22 cellular contexts compared by ENCODE assay signal in the genomic region with DNA sequence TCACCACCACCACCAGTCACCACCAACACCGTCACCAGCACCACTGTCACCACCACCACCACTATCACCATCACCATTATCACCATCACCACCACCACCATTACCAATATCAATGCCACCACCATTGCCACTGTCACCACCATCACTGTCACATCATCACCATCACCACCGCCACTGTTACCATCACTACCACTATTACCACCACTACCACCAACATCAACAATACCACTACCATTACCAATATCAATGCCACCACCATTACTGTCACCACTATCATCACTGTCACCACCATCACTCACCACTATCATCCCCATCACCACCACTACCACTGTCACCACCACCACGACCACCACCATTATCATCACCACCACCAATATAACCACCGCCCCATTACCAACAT. TPM values are rescaled to one million over a fixed set of nuclear protein-coding genes. Genes with fewer than 3 reads are reported as not detected.
A peak's percentile ranks its signal among the peaks of the same experiment; 100 is the strongest.
DNase-seq lines count a peak whose midpoint lies in the region; ATAC-seq, FAIRE-seq and TF ChIP-seq lines count a peak whose summit lies in the region.
"Had no signal": no experiment of that assay in that cellular context is flagged by ENCODE, and none has a peak within 500 bp of the region (broad histone marks: within the 10 kb centered on the region; RNA-seq: fewer than 3 reads in every experiment).

No MANE protein-coding gene starts in this region.

- H2BK12ac ChIP-seq in trophoblast cell (ENCODE audit: low read length), result peak overlapping the region; percentile 19

- no peaks in the 10 kb centered on the region for H3K9me3 ChIP-seq in HepG2 (ENCODE audit: low read length)
- no peaks in the 10 kb centered on the region for H3K9me3 ChIP-seq in right lobe of liver
- no peaks in the 10 kb centered on the region for H3K9me3 ChIP-seq in K562 (replicated peaks; ENCODE audit: control insufficient read depth, insufficient read depth, low read depth, low read length)
- no peaks in the 10 kb centered on the region for H3K9me3 ChIP-seq in trophoblast cell (ENCODE audit: insufficient read depth, low read depth, low read length)

- in situ Hi-C loops in HepG2 (cut with HindIII; ENCODE audit: extremely low pct_ligation_motif_present, low pct_unique_long_range_greater_than_20kb) (loop anchor here (5.0 kb wide), 1 partner anchor 137 kb away; no protein-coding TSS in a partner anchor), K562 (cut with MboI) (no loop called here)

- TF ChIP-seq CTCF in HepG2 (CRISPR knock-in tag; IDR thresholded peaks at IDR 0.05) (no peak), right lobe of liver (IDR thresholded peaks at IDR 0.05) (no peak), K562 (IDR thresholded peaks at IDR 0.05 in 2 of 3, conservative IDR thresholded peaks at IDR 0.05 in 1 of 3; ENCODE audit: insufficient read depth in 2 of 3, low read depth in 1 of 3, low read length in 3 of 3) (no peak)

- BruUV-seq in HepG2 (replicated peaks; lab: Mats Ljungman, UMichigan) (no TSS peak), K562 (replicated peaks; lab: Mats Ljungman, UMichigan) (no TSS peak)

- no peak overlapping the region for H3K9ac ChIP-seq in HepG2 (ENCODE audit: insufficient read depth, low read depth, low read length)
- H3K9ac ChIP-seq in K562 (ENCODE audit: insufficient read depth in 1 of 2, low read depth in 2 of 2, low read length in 2 of 2), result no peak overlapping the region
- H3K9ac ChIP-seq in trophoblast cell (ENCODE audit: low read length), result no peak overlapping the region

- H3K79me1 ChIP-seq in trophoblast cell (ENCODE audit: low read length), result peaks cover 3% of the 10 kb centered on the region

- H4K12ac ChIP-seq in trophoblast cell (ENCODE audit: low read depth, low read length), result no peak overlapping the region

- H3K79me2 ChIP-seq in HepG2 (ENCODE audit: insufficient read depth, low read length) (no peaks in the 10 kb centered on the region), K562 (ENCODE audit: control insufficient read depth, insufficient read depth, low read length) (no peaks in the 10 kb centered on the region), trophoblast cell (ENCODE audit: control insufficient read depth, insufficient read depth, low read length, poor library complexity) (no peaks in the 10 kb centered on the region)

- H3K27ac ChIP-seq in HepG2 (ENCODE audit: extremely low read length, insufficient read depth, low read length) (no peak overlapping the region), right lobe of liver (no peak overlapping the region), K562 (ENCODE audit: extremely low read depth, low read depth, low read length) (no peak overlapping the region), trophoblast cell (ENCODE audit: low read depth, low read length) (no peak overlapping the region)

- H3K27me3 ChIP-seq in HepG2 (ENCODE audit: control insufficient read depth in 1 of 2, insufficient read depth in 2 of 2, low read length in 2 of 2) (peaks cover 0 to 18% of the 10 kb centered on the region in 2 experiments; a peak in 3 of 5 replicates), right lobe of liver (no peaks in the 10 kb centered on the region), K562 (ENCODE audit: control insufficient read depth in 2 of 2, insufficient read depth in 2 of 2, low read length in 2 of 2) (peaks cover 56 to 87% of the 10 kb centered on the region in 2 experiments; a peak in 4 of 5 replicates), trophoblast cell (ENCODE audit: insufficient read depth, low read length) (no peaks in the 10 kb centered on the region)

- ATAC-seq in HepG2, result no peak
- ATAC-seq in right lobe of liver, result no peak
- no peak for ATAC-seq in K562
- ATAC-seq: GM23338, Panc1 had no signal

- H3K36me3 ChIP-seq in HepG2 (replicated peaks in 1 of 2; ENCODE audit: control insufficient read depth in 1 of 2, insufficient read depth in 2 of 2, low read length in 2 of 2), result no peaks in the 10 kb centered on the region
- H3K36me3 ChIP-seq in right lobe of liver, result no peaks in the 10 kb centered on the region
- no peaks in the 10 kb centered on the region for H3K36me3 ChIP-seq in K562 (ENCODE audit: control insufficient read depth, insufficient read depth, low read length)
- no peaks in the 10 kb centered on the region for H3K36me3 ChIP-seq in trophoblast cell (ENCODE audit: control insufficient read depth in 1 of 2, insufficient read depth in 2 of 2, low read length in 2 of 2)

- TF ChIP-seq EP300 in HepG2 (IDR thresholded peaks at IDR 0.05; ENCODE audit: low read depth in 2 of 2, low read length in 2 of 2) (no peak), HepG2 (CRISPR knock-in tag; IDR thresholded peaks at IDR 0.05; ENCODE audit: borderline replicate concordance) (no peak), K562 (IDR thresholded peaks at IDR 0.05; ENCODE audit: low read length) (no peak)

- H3K4me3 ChIP-seq in HepG2 (replicated peaks in 1 of 3; ENCODE audit: insufficient read depth in 1 of 3, low read depth in 2 of 3, low read length in 3 of 3), result no peak overlapping the region
- no peak overlapping the region for H3K4me3 ChIP-seq in right lobe of liver
- no peak overlapping the region for H3K4me3 ChIP-seq in K562
- peak overlapping the region; percentile 47 for H3K4me3 ChIP-seq in trophoblast cell (ENCODE audit: low read depth, low read length)
- H3K4me3 ChIP-seq: GM23338 had no signal

- H3K9me1 ChIP-seq in K562 (ENCODE audit: control insufficient read depth, insufficient read depth, low read length), result no peaks in the 10 kb centered on the region

- H2AFZ ChIP-seq in HepG2 (ENCODE audit: low read length) (no peak overlapping the region), K562 (ENCODE audit: low read depth, low read length) (no peak overlapping the region), trophoblast cell (ENCODE audit: insufficient read depth, low read length, poor library complexity) (no peak overlapping the region)
- H2AFZ ChIP-seq: GM23338 had no signal

- H4K20me1 ChIP-seq in HepG2 (ENCODE audit: insufficient read depth, low read length), result no peaks in the 10 kb centered on the region
- H4K20me1 ChIP-seq in K562 (replicated peaks; ENCODE audit: control insufficient read depth, insufficient read depth, low read length), result no peaks in the 10 kb centered on the region; the same call in none of the 2 replicates

- intact Hi-C loops in HepG2 (cut with micrococcal nuclease; ENCODE audit: unreplicated experiment), result loop anchor here (10.0 kb wide), 1 partner anchor 360 kb away; the partner anchor contains the start of gene MRPS33
- intact Hi-C loops in right lobe of liver (cut with DNase I), result loop anchor here in 1 of 2 donors (5.0 kb wide), 1 partner anchor 137 kb away; no protein-coding TSS in a partner anchor
- intact Hi-C loops in K562 (cut with micrococcal nuclease), result loop anchor here (5.0 to 10.0 kb wide), 3 partner anchors 332 to 647 kb away; partner anchors contain the start of gene KDM7A

- H4K8ac ChIP-seq in trophoblast cell (ENCODE audit: low read depth, low read length), result no peak overlapping the region

- WGBS in HepG2 (ENCODE audit: low lambda C conversion rate), result 62% methylated on average over 4 of the region's 4 CpGs
- 90% methylated on average over 4 of the region's 4 CpGs for WGBS in right lobe of liver (ENCODE audit: insufficient coverage, low coverage, low lambda C conversion rate, missing lambda C conversion rate)
- 4% methylated on average over 4 of the region's 4 CpGs for WGBS in K562 (ENCODE audit: insufficient coverage, low coverage, missing lambda C conversion rate)
- WGBS in trophoblast cell (ENCODE audit: extremely low coverage, insufficient coverage, insufficient read length), result no CpG with 5 or more reads among the region's 4 CpGs

- H4K91ac ChIP-seq in trophoblast cell (ENCODE audit: low read depth, low read length), result no peak overlapping the region

- H2BK5ac ChIP-seq in trophoblast cell (ENCODE audit: low read depth, low read length, poor library complexity), result no peak overlapping the region

- H3K23ac ChIP-seq in trophoblast cell (ENCODE audit: low read length), result no peak overlapping the region

- TF ChIP-seq POLR2A in HepG2 (IDR thresholded peaks at IDR 0.05; ENCODE audit: insufficient read depth in 1 of 2, low read depth in 2 of 2, low read length in 2 of 2), result no peak
- no peak for TF ChIP-seq POLR2A in right lobe of liver (IDR thresholded peaks at IDR 0.05)
- no peak for TF ChIP-seq POLR2A in K562 (conservative IDR thresholded peaks at IDR 0.05)

- CTCF ChIA-PET in HepG2 (lab: Yijun Ruan, JAX; ENCODE audit: low intra/inter-chr PET ratio, low total read pairs) (interaction anchor here (4.7 kb wide), 1 partner anchor 136 kb away, joined by 83 read pairs; no protein-coding TSS in a partner anchor), K562 (lab: Yijun Ruan, JAX; ENCODE audit: low intra/inter-chr PET ratio) (interaction anchor here (3.3 kb wide), 1 partner anchor 178 kb away, joined by 31 read pairs; no protein-coding TSS in a partner anchor)

- no peak for FAIRE-seq in HepG2 (lab: Jason Lieb, UNC)
- FAIRE-seq in K562 (lab: Jason Lieb, UNC), result no peak
- FAIRE-seq: GM18507 had no signal

- H3K4me2 ChIP-seq in HepG2 (ENCODE audit: low read depth, low read length) (no peak overlapping the region), K562 (ENCODE audit: insufficient read depth, low read length) (no peak overlapping the region), trophoblast cell (ENCODE audit: low read length) (no peak overlapping the region)
- H3K4me2 ChIP-seq: GM23338 had no signal

- DNase-seq in HepG2 (ENCODE audit: low spot score) (no peak), right lobe of liver (no peak), K562 (ENCODE audit: extremely low read depth in 1 of 4, low spot score in 3 of 4) (no peak), trophoblast cell (no peak), GM03348 (ENCODE audit: low spot score) (no peak), NCI-H524 (lab: John Stamatoyannopoulos, UW) (no peak), NCI-H1105 treated with DMSO at 0.1 percent for 48 hours (lab: John Stamatoyannopoulos, UW) (no peak)
- DNase-seq: ACHN; C1 segment of cervical spinal cord; Calu3; CD8-positive, alpha-beta memory T cell; DMS153; HCEC 1CT; NCI-H1105; NCI-H2081; NCI-H2171; NCI-H345; NCI-H524 treated with DMSO at 0.1 percent for 48 hours; NCI-H82 had no signal

- H3K4ac ChIP-seq in trophoblast cell (ENCODE audit: low read depth, low read length), result no peak overlapping the region

- TF ChIP-seq RAD21 in HepG2 (CRISPR knock-in tag; IDR thresholded peaks at IDR 0.05) (no peak), K562 (CRISPR knock-in tag; conservative IDR thresholded peaks at IDR 0.05 in 1 of 2, IDR thresholded peaks at IDR 0.05 in 1 of 2) (no peak)

- no peak overlapping the region for H3K18ac ChIP-seq in trophoblast cell (ENCODE audit: low read length)

- H3K4me1 ChIP-seq in HepG2 (ENCODE audit: insufficient read depth, low read length), result peaks cover 26% of the 10 kb centered on the region
- H3K4me1 ChIP-seq in right lobe of liver, result peaks cover 0 to 18% (median 1%) of the 10 kb centered on the region in 4 donors
- no peaks in the 10 kb centered on the region; a peak in 2 of 5 replicates for H3K4me1 ChIP-seq in K562 (replicated peaks in 1 of 2; ENCODE audit: control insufficient read depth in 2 of 2, insufficient read depth in 2 of 2, low read length in 2 of 2)
- H3K4me1 ChIP-seq in trophoblast cell (ENCODE audit: control insufficient read depth in 1 of 2, insufficient read depth in 2 of 2, low read length in 2 of 2), result peaks cover 9 to 13% of the 10 kb centered on the region in 2 experiments

- POLR2A ChIA-PET in HepG2 (lab: Yijun Ruan, JAX), result no interaction called here
- POLR2A ChIA-PET in K562 (lab: Yijun Ruan, JAX), result no interaction called here

- H3K14ac ChIP-seq in trophoblast cell (ENCODE audit: low read length), result no peak overlapping the region

- no peak overlapping the region for H2BK120ac ChIP-seq in trophoblast cell (ENCODE audit: insufficient read depth, low read length, poor library complexity)

- peak overlapping the region; percentile 5 for H2AK5ac ChIP-seq in trophoblast cell (ENCODE audit: low read length)

RNA-seq across cellular contexts. Expression of gene DENND2A, which starts 14.0 kb away (rescaled TPM):
- total RNA-seq in HepG2 (2016; rRNA removed; fragmentation: Illumina TruSeq; extraction: Trizol), result not detected in 2 replicates
- total RNA-seq in HepG2 (2016; cell fraction: cytosol; rRNA removed; fragmentation: Illumina TruSeq; extraction: Trizol; ENCODE audit: low read depth), result 0.09 and 0.10 TPM in 2 replicates
- total RNA-seq in HepG2 (2016; cell fraction: insoluble cytoplasmic fraction; rRNA removed; fragmentation: Illumina TruSeq; extraction: Trizol), result not detected in 2 replicates
- not detected in 2 replicates for total RNA-seq in HepG2 (2016; cell fraction: membrane; rRNA removed; fragmentation: Illumina TruSeq; extraction: Trizol)
- total RNA-seq in HepG2 (2016; cell fraction: nucleus; rRNA removed; fragmentation: Illumina TruSeq; extraction: Trizol), result not detected in 2 replicates
- 0.12 TPM in 1 of 2 replicates, not detected in the other for polyA plus RNA-seq in HepG2 (2011; rRNA removed)
- 0.05 TPM in 1 of 2 replicates, not detected in the other for polyA plus RNA-seq in HepG2 (2011; cell fraction: cytosol; rRNA removed)
- not detected in 2 replicates for polyA plus RNA-seq in HepG2 (2011; cell fraction: nucleus; rRNA removed)
- polyA plus RNA-seq in HepG2 (2012), result 0.04 and 0.13 TPM in 2 replicates
- polyA plus RNA-seq in HepG2 (2016; cell fraction: cytosol; fragmentation: Illumina TruSeq; extraction: Trizol; ENCODE audit: low read depth), result 0.02 TPM in 1 of 2 replicates, not detected in the other
- polyA plus RNA-seq in HepG2 (2016; cell fraction: insoluble cytoplasmic fraction; fragmentation: Illumina TruSeq; extraction: Trizol; ENCODE audit: low read depth), result not detected in 2 replicates
- polyA plus RNA-seq in HepG2 (2016; cell fraction: membrane; fragmentation: Illumina TruSeq; extraction: Trizol; ENCODE audit: low read depth), result not detected in 2 replicates
- polyA plus RNA-seq in HepG2 (2016; cell fraction: nucleus; fragmentation: Illumina TruSeq; extraction: Trizol; ENCODE audit: insufficient read depth, low read depth), result not detected in 2 replicates
- not detected in 2 replicates for polyA minus RNA-seq in HepG2 (2011; rRNA and poly(A)+ RNA removed; ENCODE audit: low replicate concordance)
- polyA minus RNA-seq in HepG2 (2011; cell fraction: cytosol; rRNA and poly(A)+ RNA removed), result not detected in 2 replicates
- polyA minus RNA-seq in HepG2 (2011; cell fraction: nucleus; rRNA and poly(A)+ RNA removed), result not detected in 2 replicates
- total RNA-seq in right lobe of liver, result 1 to 10 TPM; 1.4 to 3.6 (median 2.4) TPM
- not detected in 2 replicates for total RNA-seq in K562 (2011; cell fraction: chromatin; rRNA removed; ENCODE audit: low replicate concordance)
- not detected in 2 replicates for total RNA-seq in K562 (2011; cell fraction: nucleolus; rRNA removed)
- total RNA-seq in K562 (2011; cell fraction: nucleoplasm; rRNA removed), result not detected in 2 replicates
- not detected in 2 replicates for total RNA-seq in K562 (2014; rRNA removed)
- total RNA-seq in K562 (2014; rRNA removed; fragmentation: Illumina TruSeq; extraction: Trizol), result not detected in 2 replicates
- not detected in 2 replicates for total RNA-seq in K562 (2015; rRNA removed; fragmentation: Illumina TruSeq; extraction: Trizol)
- total RNA-seq in K562 (2021), result 0.16 TPM in 1 of 2 replicates, not detected in the other
- polyA plus RNA-seq in K562 (2011; rRNA removed), result not detected in 2 replicates
- not detected in 2 replicates for polyA plus RNA-seq in K562 (2011; cell fraction: cytosol; rRNA removed)
- 0.18 TPM in 1 of 2 replicates, not detected in the other for polyA plus RNA-seq in K562 (2011; cell fraction: nucleus; rRNA removed)
- polyA plus RNA-seq in K562 (2012), result not detected in 2 replicates
- polyA plus RNA-seq in K562 (2014; fragmentation: Illumina TruSeq; extraction: Trizol), result not detected in 2 replicates
- polyA plus RNA-seq in K562 (2014; fragmentation: Nextera tagmentation; extraction: Ambion mirVana), result not detected
- not detected in 2 replicates for polyA plus RNA-seq in K562 (2014; rRNA removed)
- polyA minus RNA-seq in K562 (2011; rRNA and poly(A)+ RNA removed), result not detected in 2 replicates
- polyA minus RNA-seq in K562 (2011; cell fraction: cytosol; rRNA and poly(A)+ RNA removed), result not detected in 2 replicates
- polyA minus RNA-seq in K562 (2011; cell fraction: nucleus; rRNA and poly(A)+ RNA removed), result not detected in 2 replicates
- polyA plus RNA-seq in trophoblast cell (2013), result 16.2 and 17.5 TPM in 2 replicates
- total RNA-seq: Calu3; CD8-positive, alpha-beta memory T cell had no signal
- polyA plus RNA-seq: CD8-positive, alpha-beta memory T cell had no signal

RNA-seq across cellular contexts. Expression of gene ADCK2, which starts 18.1 kb away (rescaled TPM):
- total RNA-seq in HepG2 (2016; rRNA removed; fragmentation: Illumina TruSeq; extraction: Trizol) (13.0 and 18.8 TPM in 2 replicates), right lobe of liver (10 to 100 TPM in 3 of 6 experiments, 1 to 10 TPM in 3; 7.8 to 13.9 (median 10.2) TPM), K562 (2014; rRNA removed) (10.6 and 12.9 TPM in 2 replicates), K562 (2014; rRNA removed; fragmentation: Illumina TruSeq; extraction: Trizol) (9.1 and 10.3 TPM in 2 replicates), K562 (2015; rRNA removed; fragmentation: Illumina TruSeq; extraction: Trizol) (13.3 and 13.8 TPM in 2 replicates), K562 (2021) (13.8 and 14.3 TPM in 2 replicates)
- total RNA-seq in HepG2 (2016; cell fraction: cytosol; rRNA removed; fragmentation: Illumina TruSeq; extraction: Trizol; ENCODE audit: low read depth), result 11.3 and 12.9 TPM in 2 replicates
- total RNA-seq in HepG2 (2016; cell fraction: insoluble cytoplasmic fraction; rRNA removed; fragmentation: Illumina TruSeq; extraction: Trizol), result 12.9 and 17.0 TPM in 2 replicates
- 21.8 and 27.4 TPM in 2 replicates for total RNA-seq in HepG2 (2016; cell fraction: membrane; rRNA removed; fragmentation: Illumina TruSeq; extraction: Trizol)
- 9.9 and 12.3 TPM in 2 replicates for total RNA-seq in HepG2 (2016; cell fraction: nucleus; rRNA removed; fragmentation: Illumina TruSeq; extraction: Trizol)
- polyA plus RNA-seq in HepG2 (2011; rRNA removed) (8.6 and 11.0 TPM in 2 replicates), K562 (2011; rRNA removed) (12.0 and 12.8 TPM in 2 replicates), K562 (2014; fragmentation: Illumina TruSeq; extraction: Trizol) (7.7 and 9.4 TPM in 2 replicates), K562 (2014; fragmentation: Nextera tagmentation; extraction: Ambion mirVana) (1 to 10 TPM in 1 of 2 experiments, under 1 TPM in 1; 0.08 to 1.1 TPM), K562 (2014; rRNA removed) (9.7 and 10.1 TPM in 2 replicates)
- 9.4 and 11.4 TPM in 2 replicates for polyA plus RNA-seq in HepG2 (2011; cell fraction: cytosol; rRNA removed)
- polyA plus RNA-seq in HepG2 (2011; cell fraction: nucleus; rRNA removed), result 6.0 and 7.4 TPM in 2 replicates
- polyA plus RNA-seq in HepG2 (2012), result 9.1 and 12.8 TPM in 2 replicates
- polyA plus RNA-seq in HepG2 (2016; cell fraction: cytosol; fragmentation: Illumina TruSeq; extraction: Trizol; ENCODE audit: low read depth), result 8.4 and 11.6 TPM in 2 replicates
- polyA plus RNA-seq in HepG2 (2016; cell fraction: insoluble cytoplasmic fraction; fragmentation: Illumina TruSeq; extraction: Trizol; ENCODE audit: low read depth), result 12.7 and 13.0 TPM in 2 replicates
- 14.0 and 16.5 TPM in 2 replicates for polyA plus RNA-seq in HepG2 (2016; cell fraction: membrane; fragmentation: Illumina TruSeq; extraction: Trizol; ENCODE audit: low read depth)
- 12.7 and 15.1 TPM in 2 replicates for polyA plus RNA-seq in HepG2 (2016; cell fraction: nucleus; fragmentation: Illumina TruSeq; extraction: Trizol; ENCODE audit: insufficient read depth, low read depth)
- 16.6 and 21.9 TPM in 2 replicates for polyA minus RNA-seq in HepG2 (2011; rRNA and poly(A)+ RNA removed; ENCODE audit: low replicate concordance)
- polyA minus RNA-seq in HepG2 (2011; cell fraction: cytosol; rRNA and poly(A)+ RNA removed), result 6.9 and 9.1 TPM in 2 replicates
- polyA minus RNA-seq in HepG2 (2011; cell fraction: nucleus; rRNA and poly(A)+ RNA removed), result 5.5 and 6.8 TPM in 2 replicates
- 7.9 and 18.9 TPM in 2 replicates for total RNA-seq in K562 (2011; cell fraction: chromatin; rRNA removed; ENCODE audit: low replicate concordance)
- total RNA-seq in K562 (2011; cell fraction: nucleolus; rRNA removed), result 18.3 and 25.7 TPM in 2 replicates
- 16.6 and 17.8 TPM in 2 replicates for total RNA-seq in K562 (2011; cell fraction: nucleoplasm; rRNA removed)
- polyA plus RNA-seq in K562 (2011; cell fraction: cytosol; rRNA removed), result 9.7 and 13.6 TPM in 2 replicates
- polyA plus RNA-seq in K562 (2011; cell fraction: nucleus; rRNA removed), result 7.2 and 7.7 TPM in 2 replicates
- 12.2 and 28.1 TPM in 2 replicates for polyA plus RNA-seq in K562 (2012)
- 13.7 and 15.8 TPM in 2 replicates for polyA minus RNA-seq in K562 (2011; rRNA and poly(A)+ RNA removed)
- polyA minus RNA-seq in K562 (2011; cell fraction: cytosol; rRNA and poly(A)+ RNA removed), result 9.4 and 9.5 TPM in 2 replicates
- 5.8 and 8.3 TPM in 2 replicates for polyA minus RNA-seq in K562 (2011; cell fraction: nucleus; rRNA and poly(A)+ RNA removed)
- polyA plus RNA-seq in trophoblast cell (2013), result 23.9 and 24.8 TPM in 2 replicates

RNA-seq across cellular contexts. Expression of gene NDUFB2, which starts 41.8 kb away (rescaled TPM):
- total RNA-seq in HepG2 (2016; rRNA removed; fragmentation: Illumina TruSeq; extraction: Trizol), result 221 and 276 TPM in 2 replicates
- total RNA-seq in HepG2 (2016; cell fraction: cytosol; rRNA removed; fragmentation: Illumina TruSeq; extraction: Trizol; ENCODE audit: low read depth), result 157 and 214 TPM in 2 replicates
- total RNA-seq in HepG2 (2016; cell fraction: insoluble cytoplasmic fraction; rRNA removed; fragmentation: Illumina TruSeq; extraction: Trizol), result 236 and 320 TPM in 2 replicates
- 201 and 247 TPM in 2 replicates for total RNA-seq in HepG2 (2016; cell fraction: membrane; rRNA removed; fragmentation: Illumina TruSeq; extraction: Trizol)
- 67.5 and 90.6 TPM in 2 replicates for total RNA-seq in HepG2 (2016; cell fraction: nucleus; rRNA removed; fragmentation: Illumina TruSeq; extraction: Trizol)
- 191 and 206 TPM in 2 replicates for polyA plus RNA-seq in HepG2 (2011; rRNA removed)
- 340 and 406 TPM in 2 replicates for polyA plus RNA-seq in HepG2 (2011; cell fraction: cytosol; rRNA removed)
- 77.0 and 82.4 TPM in 2 replicates for polyA plus RNA-seq in HepG2 (2011; cell fraction: nucleus; rRNA removed)
- 92.9 and 110 TPM in 2 replicates for polyA plus RNA-seq in HepG2 (2012)
- polyA plus RNA-seq in HepG2 (2016; cell fraction: cytosol; fragmentation: Illumina TruSeq; extraction: Trizol; ENCODE audit: low read depth), result 164 and 220 TPM in 2 replicates
- 232 and 255 TPM in 2 replicates for polyA plus RNA-seq in HepG2 (2016; cell fraction: insoluble cytoplasmic fraction; fragmentation: Illumina TruSeq; extraction: Trizol; ENCODE audit: low read depth)
- 160 and 191 TPM in 2 replicates for polyA plus RNA-seq in HepG2 (2016; cell fraction: membrane; fragmentation: Illumina TruSeq; extraction: Trizol; ENCODE audit: low read depth)
- 139 and 150 TPM in 2 replicates for polyA plus RNA-seq in HepG2 (2016; cell fraction: nucleus; fragmentation: Illumina TruSeq; extraction: Trizol; ENCODE audit: insufficient read depth, low read depth)
- 49.6 and 83.1 TPM in 2 replicates for polyA minus RNA-seq in HepG2 (2011; rRNA and poly(A)+ RNA removed; ENCODE audit: low replicate concordance)
- polyA minus RNA-seq in HepG2 (2011; cell fraction: cytosol; rRNA and poly(A)+ RNA removed), result 18.0 and 25.3 TPM in 2 replicates
- 15.2 and 16.7 TPM in 2 replicates for polyA minus RNA-seq in HepG2 (2011; cell fraction: nucleus; rRNA and poly(A)+ RNA removed)
- 100 to 1,000 TPM; 114 to 235 (median 134) TPM for total RNA-seq in right lobe of liver
- total RNA-seq in K562 (2011; cell fraction: chromatin; rRNA removed; ENCODE audit: low replicate concordance), result 79.2 and 130 TPM in 2 replicates
- 76.4 and 80.7 TPM in 2 replicates for total RNA-seq in K562 (2011; cell fraction: nucleolus; rRNA removed)
- 109 and 165 TPM in 2 replicates for total RNA-seq in K562 (2011; cell fraction: nucleoplasm; rRNA removed)
- 303 and 359 TPM in 2 replicates for total RNA-seq in K562 (2014; rRNA removed)
- 320 and 326 TPM in 2 replicates for total RNA-seq in K562 (2014; rRNA removed; fragmentation: Illumina TruSeq; extraction: Trizol)
- 273 and 287 TPM in 2 replicates for total RNA-seq in K562 (2015; rRNA removed; fragmentation: Illumina TruSeq; extraction: Trizol)
- total RNA-seq in K562 (2021), result 304 and 329 TPM in 2 replicates
- 540 and 563 TPM in 2 replicates for polyA plus RNA-seq in K562 (2011; rRNA removed)
- 1,462 and 1,579 TPM in 2 replicates for polyA plus RNA-seq in K562 (2011; cell fraction: cytosol; rRNA removed)
- 200 and 270 TPM in 2 replicates for polyA plus RNA-seq in K562 (2011; cell fraction: nucleus; rRNA removed)
- polyA plus RNA-seq in K562 (2012), result 195 and 484 TPM in 2 replicates
- 220 and 292 TPM in 2 replicates for polyA plus RNA-seq in K562 (2014; fragmentation: Illumina TruSeq; extraction: Trizol)
- 1,000 to 10,000 TPM; 1,937 to 2,075 TPM for polyA plus RNA-seq in K562 (2014; fragmentation: Nextera tagmentation; extraction: Ambion mirVana)
- 465 and 510 TPM in 2 replicates for polyA plus RNA-seq in K562 (2014; rRNA removed)
- polyA minus RNA-seq in K562 (2011; rRNA and poly(A)+ RNA removed), result 64.1 and 78.0 TPM in 2 replicates
- 36.6 and 38.4 TPM in 2 replicates for polyA minus RNA-seq in K562 (2011; cell fraction: cytosol; rRNA and poly(A)+ RNA removed)
- 20.3 and 43.4 TPM in 2 replicates for polyA minus RNA-seq in K562 (2011; cell fraction: nucleus; rRNA and poly(A)+ RNA removed)
- polyA plus RNA-seq in trophoblast cell (2013), result 401 and 443 TPM in 2 replicates

Comparison
In these comparisons a context has a peak if more than half of its experiments do, and no peak if none do; other contexts are left out.
1. Of the 241 proteins assayed by ChIP-seq in both HepG2 and K562: peak only in HepG2: none; only in K562: ZBTB26; in both: none; in neither: 238; mixed calls (peak in some experiments, not most) for 2.